Comparison of ENCODE assay signal across 10 cellular contexts in genomic region chr14:25431211-25432076, GRCh38.
DNase-seq lines count a peak whose midpoint lies in the region; TF ChIP-seq lines count a peak whose summit lies in the region.
"Had no signal": no experiment of that assay in that cellular context is flagged by ENCODE, and none has a peak within 500 bp of the region (broad histone marks: within the 10 kb centered on the region; RNA-seq: fewer than 3 reads in every experiment).

No MANE protein-coding gene starts in this region.

- no peaks in the 10 kb centered on the region for H3K36me3 Mint-ChIP-seq in progenitor cell of endocrine pancreas (ENCODE audit: insufficient read depth)

- H3K4me1 Mint-ChIP-seq in progenitor cell of endocrine pancreas (ENCODE audit: low read depth) = no peaks in the 10 kb centered on the region

- no peak overlapping the region for H3K4me3 ChIP-seq in lower leg skin (ENCODE audit: low read depth, poor library complexity, severe bottlenecking)

- 87 to 89% methylated on average over 21 of the region's 21 CpGs for WGBS in lower leg skin, 2 donors

- TF ChIP-seq CTCF in progenitor cell of endocrine pancreas (IDR thresholded peaks at IDR 0.05; ENCODE audit: unreplicated experiment) (peak; percentile 67), lower leg skin (IDR thresholded peaks at IDR 0.05) (no peak)

- no peak overlapping the region for H3K27ac Mint-ChIP-seq in progenitor cell of endocrine pancreas
- H3K27ac Mint-ChIP-seq: activated T-cell treated with anti-CD3 and anti-CD28 coated beads, Interleukin-2, amount 50 U/mL, for 24 hours had no signal

- H3K4me3 Mint-ChIP-seq in progenitor cell of endocrine pancreas (ENCODE audit: low read depth) = no peak overlapping the region
- H3K4me3 Mint-ChIP-seq: activated T-cell treated with anti-CD3 and anti-CD28 coated beads, Interleukin-2, amount 50 U/mL, for 24 hours had no signal

- H3K27me3 Mint-ChIP-seq in progenitor cell of endocrine pancreas = no peaks in the 10 kb centered on the region
- H3K27me3 Mint-ChIP-seq: activated T-cell treated with anti-CD3 and anti-CD28 coated beads, Interleukin-2, amount 50 U/mL, for 24 hours had no signal

- no peak for TF ChIP-seq POLR2A in lower leg skin (IDR thresholded peaks at IDR 0.05)

- DNase-seq in NCI-H524 (lab: John Stamatoyannopoulos, UW) = peak; percentile 39 to 82
- DNase-seq in NCI-H524 treated with DMSO at 0.1 percent for 48 hours (lab: John Stamatoyannopoulos, UW) = no peak
- peak; percentile 46 for DNase-seq in NCI-H526 treated with DMSO at 0.1 percent for 48 hours (lab: John Stamatoyannopoulos, UW)
- DNase-seq in ecto neural progenitor cell (ENCODE audit: low spot score) = peak; percentile 51
- DNase-seq in progenitor cell of endocrine pancreas (ENCODE audit: low spot score, unreplicated experiment) = peak; percentile 25
- no peak for DNase-seq in lower leg skin (ENCODE audit: low spot score in 2 of 2)
- no peak for DNase-seq in SKM-1 (lab: John Stamatoyannopoulos, UW; ENCODE audit: unreplicated experiment)
- no peak for DNase-seq in AG08395 (ENCODE audit: low spot score)
- DNase-seq: activated T-cell treated with anti-CD3 and anti-CD28 coated beads, Interleukin-2, amount 50 U/mL, for 24 hours; stimulated activated CD4-positive, alpha-beta T cell treated with anti-CD3 and anti-CD28 coated beads, Interleukin-4, amount 100 ng/mL, for 24 hours had no signal

- H3K9me3 Mint-ChIP-seq in progenitor cell of endocrine pancreas (ENCODE audit: low read depth) = peaks cover 7% of the 10 kb centered on the region

- intact Hi-C loops in lower leg skin (cut with DNase I; ENCODE audit: low total_unique reads) = no loop called here

Comparison
In these comparisons a context has a peak if more than half of its experiments do, and no peak if none do; other contexts are left out.
1. DNase-seq: peak in NCI-H524 (2 of 2), NCI-H526 treated with DMSO at 0.1 percent for 48 hours (single experiment), ecto neural progenitor cell (single experiment) and progenitor cell of endocrine pancreas (single experiment); none in NCI-H524 treated with DMSO at 0.1 percent for 48 hours (single experiment), lower leg skin (0 of 2), SKM-1 (single experiment) and AG08395 (single experiment).